In genomic region chr17:70157151-70157550, GRCh38 we compare ENCODE assay signal across 26 cellular contexts. TPM values are rescaled to one million over a fixed set of nuclear protein-coding genes. Genes with fewer than 3 reads are reported as not detected.
"Had no signal": no experiment of that assay in that cellular context is flagged by ENCODE, and none has a peak within 500 bp of the region (broad histone marks: within the 10 kb centered on the region; RNA-seq: fewer than 3 reads in every experiment).

No MANE protein-coding gene starts in this region.

- H3K27ac Mint-ChIP-seq: activated CD4-positive, alpha-beta T cell treated with anti-CD3 and anti-CD28 coated beads for 36 hours; activated naive CD8-positive, alpha-beta T cell; effector memory CD8-positive, alpha-beta T cell; natural killer cell treated with Interleukin-12 subunit alpha and Interleukin-12 subunit beta and Interleukin-15 and Interleukin-18, amount 100 ng/mL, for 72 hours; progenitor cell of endocrine pancreas; stimulated activated memory B cell treated with anti-CD40 and anti-IgM and Interleukin-4, amounts not matched to agents 10 μg/mL and 1 μg/mL and 100 μg/mL, for 72 hours had no signal

- H3K4me3 Mint-ChIP-seq: activated CD4-positive, alpha-beta T cell treated with anti-CD3 and anti-CD28 coated beads for 36 hours; activated naive CD8-positive, alpha-beta T cell; effector memory CD8-positive, alpha-beta T cell; natural killer cell treated with Interleukin-12 subunit alpha and Interleukin-12 subunit beta and Interleukin-15 and Interleukin-18, amount 100 ng/mL, for 72 hours; stimulated activated memory B cell treated with anti-CD40 and anti-IgM and Interleukin-4, amounts not matched to agents 10 μg/mL and 1 μg/mL and 100 μg/mL, for 72 hours; stimulated activated naive CD8-positive, alpha-beta T cell treated with anti-CD3 and anti-CD28 coated beads, Interleukin-15, amount 100 ng/mL, for 72 hours had no signal

- H3K9me3 Mint-ChIP-seq: effector memory CD8-positive, alpha-beta T cell; natural killer cell treated with Interleukin-12 subunit alpha and Interleukin-12 subunit beta and Interleukin-15 and Interleukin-18, amount 100 ng/mL, for 72 hours; stimulated activated memory B cell treated with anti-CD40 and anti-IgM and Interleukin-4, amounts not matched to agents 10 μg/mL and 1 μg/mL and 100 μg/mL, for 72 hours; stimulated activated naive CD8-positive, alpha-beta T cell treated with anti-CD3 and anti-CD28 coated beads, Interleukin-15, amount 100 ng/mL, for 72 hours had no signal

- H3K36me3 Mint-ChIP-seq: activated naive CD8-positive, alpha-beta T cell; natural killer cell treated with Interleukin-12 subunit alpha and Interleukin-12 subunit beta and Interleukin-15 and Interleukin-18, amount 100 ng/mL, for 72 hours; stimulated activated memory B cell treated with anti-CD40 and anti-IgM and Interleukin-4, amounts not matched to agents 10 μg/mL and 1 μg/mL and 100 μg/mL, for 72 hours had no signal

- H3K27me3 Mint-ChIP-seq: effector memory CD8-positive, alpha-beta T cell; natural killer cell treated with Interleukin-12 subunit alpha and Interleukin-12 subunit beta and Interleukin-15 and Interleukin-18, amount 100 ng/mL, for 72 hours; progenitor cell of endocrine pancreas; stimulated activated memory B cell treated with anti-CD40 and anti-IgM and Interleukin-4, amounts not matched to agents 10 μg/mL and 1 μg/mL and 100 μg/mL, for 72 hours had no signal

- H3K27ac ChIP-seq: body of pancreas, coronary artery, right lobe of liver, skin epidermis, suprapubic skin had no signal

- ATAC-seq: activated CD4-positive, alpha-beta T cell treated with anti-CD3 and anti-CD28 coated beads for 36 hours; body of pancreas; effector memory CD8-positive, alpha-beta T cell; esophagus mucosa; natural killer cell treated with Interleukin-12 subunit alpha and Interleukin-12 subunit beta and Interleukin-15 and Interleukin-18, amount 100 ng/mL, for 72 hours; right lobe of liver; stimulated activated memory B cell treated with anti-CD40 and anti-IgM and Interleukin-4, amounts not matched to agents 10 μg/mL and 1 μg/mL and 100 μg/mL, for 72 hours; stimulated activated naive CD8-positive, alpha-beta T cell treated with anti-CD3 and anti-CD28 coated beads, Interleukin-15, amount 100 ng/mL, for 72 hours had no signal

- H3K4me1 Mint-ChIP-seq: activated CD4-positive, alpha-beta T cell treated with anti-CD3 and anti-CD28 coated beads for 36 hours; stimulated activated memory B cell treated with anti-CD40 and anti-IgM and Interleukin-4, amounts not matched to agents 10 μg/mL and 1 μg/mL and 100 μg/mL, for 72 hours; stimulated activated naive CD8-positive, alpha-beta T cell treated with anti-CD3 and anti-CD28 coated beads, Interleukin-15, amount 100 ng/mL, for 72 hours had no signal

- DNase-seq: activated CD4-positive, alpha-beta T cell treated with anti-CD3 and anti-CD28 coated beads for 36 hours; activated CD4-positive, alpha-beta T cell treated with anti-CD3 and anti-CD28 coated beads, Interleukin-2, amount 50 U/mL, for 4 hours; activated CD4-positive, CD25-positive, alpha-beta regulatory T cell; activated CD8-positive, alpha-beta memory T cell treated with anti-CD3 and anti-CD28 coated beads for 24 hours; activated effector memory CD4-positive, alpha-beta T cell treated with Interleukin-2 at 50 U/mL for 16 hours; activated naive CD4-positive, alpha-beta T cell treated with Interleukin-2 at 50 U/mL for 16 hours; aorta; body of pancreas; cerebellar nuclear complex; effector memory CD8-positive, alpha-beta T cell; foreskin fibroblast; mesenchymal stem cell; right lobe of liver; stimulated activated CD4-positive, alpha-beta T cell treated with anti-CD3 and anti-CD28 coated beads, Interleukin-1b, Interleukin-23, amount 100 ng/mL, for 48 hours; stimulated activated CD4-positive, alpha-beta T cell treated with anti-CD3 and anti-CD28 coated beads, Interleukin-4, amount 100 ng/mL, for 4 hours; stimulated activated CD8-positive, alpha-beta memory T cell treated with anti-CD3 and anti-CD28 coated beads, Interleukin-4, amount 100 ng/mL, for 48 hours; stimulated activated naive CD8-positive, alpha-beta T cell treated with anti-CD3 and anti-CD28 coated beads, Interleukin-15, amount 100 ng/mL, for 72 hours had no signal

RNA-seq across cellular contexts. Expression of gene KCNJ2, which starts 12.2 kb away (rescaled TPM):
- total RNA-seq: activated CD4-positive, alpha-beta T cell treated with anti-CD3 and anti-CD28 coated beads for 36 hours; T-helper 1 cell treated with Interleukin-12 subunit alpha and Interleukin-12 subunit beta and Interleukin-4 antibody, amounts not matched to agents 30 ng/mL and 1 ng/mL, for 36 hours had no signal
